Comparison of ENCODE assay signal across 8 cellular contexts in the genomic region with DNA sequence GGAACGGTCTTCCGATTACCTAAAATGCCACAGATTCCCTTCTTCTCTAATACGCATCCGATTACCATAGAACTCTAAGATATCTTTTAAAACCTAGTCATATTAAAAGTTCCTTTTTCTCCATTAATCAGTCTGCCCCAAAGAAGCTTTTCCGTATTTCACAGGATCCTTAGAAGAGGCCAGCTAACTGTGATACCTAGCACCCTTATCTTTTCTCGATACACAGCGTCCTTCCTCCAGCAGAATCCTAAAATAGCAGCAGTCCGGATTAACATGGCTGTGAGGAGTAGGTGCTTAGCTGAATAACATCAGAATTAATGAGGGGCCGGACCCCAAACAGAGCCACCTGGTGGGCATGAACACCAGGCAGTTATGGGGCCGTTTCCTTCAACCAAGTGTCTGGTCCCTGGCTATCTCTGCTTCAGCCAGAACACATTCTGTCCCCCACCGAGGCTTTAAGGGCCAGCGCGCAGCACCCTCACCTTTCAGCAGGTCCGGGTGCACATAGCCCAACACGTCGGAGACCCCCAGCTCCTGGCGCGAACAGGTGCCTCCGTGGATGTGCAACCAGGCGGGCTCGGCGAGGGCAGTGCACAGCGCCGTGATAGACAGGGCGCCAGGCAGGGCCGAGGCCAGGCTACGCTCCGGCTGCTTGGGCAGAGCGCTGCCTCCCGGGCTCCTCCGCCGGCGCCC. TPM values are rescaled to one million over a fixed set of nuclear protein-coding genes. Genes with fewer than 3 reads are reported as not detected.
DNase-seq lines count a peak whose midpoint lies in the region; ATAC-seq and TF ChIP-seq lines count a peak whose summit lies in the region.

No MANE protein-coding gene starts in this region.

- H4K8ac ChIP-seq in mesendoderm (ENCODE audit: low read depth, low read length), result no peak overlapping the region

- 100% methylated on average over 2 of the region's 33 CpGs for WGBS in mesendoderm (ENCODE audit: extremely low coverage, insufficient coverage, low lambda C conversion rate)

- H3K9me3 ChIP-seq in T-helper 17 cell (ENCODE audit: control insufficient read depth, low read length, poor library complexity, severe bottlenecking) (no peaks in the 10 kb centered on the region), duodenal mucosa (ENCODE audit: control insufficient read depth in 1 of 2, low read length in 2 of 2) (no peaks in the 10 kb centered on the region)

- H2AK5ac ChIP-seq in mesendoderm (ENCODE audit: low read length), result no peak overlapping the region

- H3K36me3 Mint-ChIP-seq in T-helper 17 cell (ENCODE audit: low read depth), result peaks cover 5% of the 10 kb centered on the region
- H3K36me3 Mint-ChIP-seq in type B pancreatic cell, result peaks cover 12% of the 10 kb centered on the region

- peak overlapping the region; percentile 88 to 92 for H3K4me3 ChIP-seq in duodenal mucosa (ENCODE audit: low read depth in 1 of 2, low read length in 2 of 2)
- peak overlapping the region; percentile 94 for H3K4me3 ChIP-seq in mesendoderm (ENCODE audit: low read length)

- H3K4me1 ChIP-seq in duodenal mucosa (ENCODE audit: control insufficient read depth in 1 of 2, insufficient read depth in 2 of 2, low read length in 2 of 2) (peaks cover 50 to 52% of the 10 kb centered on the region in 2 donors), mesendoderm (ENCODE audit: control insufficient read depth, low read depth, low read length) (peaks cover 5% of the 10 kb centered on the region)

- H3K27ac Mint-ChIP-seq in T-helper 17 cell (peak overlapping the region; percentile 43), type B pancreatic cell (peak overlapping the region; percentile 78)

- H3K4me3 Mint-ChIP-seq in T-helper 17 cell, result peak overlapping the region; percentile 97
- peak overlapping the region; percentile 88 for H3K4me3 Mint-ChIP-seq in type B pancreatic cell

- peaks cover 24% of the 10 kb centered on the region for H3K79me2 ChIP-seq in mesendoderm (ENCODE audit: control insufficient read depth, insufficient read depth, low read length)

- H4K5ac ChIP-seq in mesendoderm (ENCODE audit: low read length), result no peak overlapping the region

- peak; percentile 70 for TF ChIP-seq CTCF in type B pancreatic cell (conservative IDR thresholded peaks at IDR 0.05)

- no peaks in the 10 kb centered on the region for H3K27me3 ChIP-seq in duodenal mucosa (ENCODE audit: control insufficient read depth in 1 of 2, insufficient read depth in 2 of 2, low read length in 2 of 2)
- H3K27me3 ChIP-seq in mesendoderm (ENCODE audit: insufficient read depth, low read length, poor library complexity), result no peaks in the 10 kb centered on the region

- H3K79me1 ChIP-seq in mesendoderm (ENCODE audit: low read length), result peaks cover 20% of the 10 kb centered on the region

- H3K27ac ChIP-seq in duodenal mucosa (ENCODE audit: low read depth, low read length) (peak overlapping the region; percentile 88), mesendoderm (ENCODE audit: low read depth, low read length) (no peak overlapping the region)

- H3K4me1 Mint-ChIP-seq in T-helper 17 cell (peaks cover 46% of the 10 kb centered on the region), type B pancreatic cell (ENCODE audit: unreplicated experiment) (peaks cover 30% of the 10 kb centered on the region)

- no peak overlapping the region for H2BK5ac ChIP-seq in mesendoderm (ENCODE audit: low read length)

- H3K9me3 Mint-ChIP-seq in type B pancreatic cell, result no peaks in the 10 kb centered on the region

- peak; percentile 34 for DNase-seq in activated naive CD4-positive, alpha-beta T cell treated with Interleukin-2 at 50 U/mL for 16 hours
- DNase-seq in activated naive CD4-positive, alpha-beta T cell treated with anti-CD3 and anti-CD28 coated beads, Interleukin-2, amount 50 U/mL, for 16 hours, result no peak
- DNase-seq in HuH-7.5 (ENCODE audit: low spot score) (peak; percentile 35), T-helper 17 cell (no peak), mesendoderm (peak; percentile 38), type B pancreatic cell (ENCODE audit: extremely low spot score, unreplicated experiment) (no peak)

- no peak overlapping the region for H2BK15ac ChIP-seq in mesendoderm (replicated peaks; ENCODE audit: low read depth)

- H3K27me3 Mint-ChIP-seq in T-helper 17 cell, result no peaks in the 10 kb centered on the region
- no peaks in the 10 kb centered on the region for H3K27me3 Mint-ChIP-seq in type B pancreatic cell

- H3K23ac ChIP-seq in mesendoderm (ENCODE audit: low read length), result peak overlapping the region; percentile 30

- H3K4ac ChIP-seq in mesendoderm (ENCODE audit: low read depth, low read length), result no peak overlapping the region

- no peak overlapping the region for H3K18ac ChIP-seq in mesendoderm (ENCODE audit: low read length)

- peak overlapping the region; percentile 83 for H3K4me2 ChIP-seq in mesendoderm (ENCODE audit: low read length)

- peaks cover 14 to 32% of the 10 kb centered on the region in 2 donors for H3K36me3 ChIP-seq in duodenal mucosa (ENCODE audit: control insufficient read depth in 1 of 2, insufficient read depth in 2 of 2, low read length in 2 of 2)
- H3K36me3 ChIP-seq in mesendoderm (ENCODE audit: control insufficient read depth, insufficient read depth, low read length), result peaks cover 8% of the 10 kb centered on the region

- ATAC-seq in T-helper 17 cell (peak; percentile 1), HG02981 (IDR thresholded peaks at IDR 0.05; ENCODE audit: unreplicated experiment) (no peak)

- H2BK120ac ChIP-seq in mesendoderm (ENCODE audit: low read depth, low read length), result no peak overlapping the region

- H3K9ac ChIP-seq in duodenal mucosa (ENCODE audit: low read depth in 1 of 2, low read length in 2 of 2), result peak overlapping the region; percentile 87 to 91
- H3K9ac ChIP-seq in mesendoderm (ENCODE audit: low read length), result peak overlapping the region; percentile 86

- peak overlapping the region; percentile 96 for H3K56ac ChIP-seq in mesendoderm (ENCODE audit: low read length)

RNA-seq across cellular contexts. Expression of gene TMEM127, which starts 1.0 kb away (rescaled TPM):
- total RNA-seq in T-helper 17 cell, result 10 to 100 TPM; 36.4 to 44.8 TPM
- polyA plus RNA-seq in mesendoderm (2013, experiment 1 of 2), result 21.1 TPM
- 22.5 TPM for polyA plus RNA-seq in mesendoderm (2013, experiment 2 of 2)
- total RNA-seq in type B pancreatic cell (ENCODE audit: low replicate concordance), result 40.5 and 58.3 TPM in 2 replicates

RNA-seq across cellular contexts. Expression of gene CIAO1, which starts 1.2 kb away (rescaled TPM):
- total RNA-seq in T-helper 17 cell, result 10 to 100 TPM; 60.0 to 61.5 TPM
- polyA plus RNA-seq in mesendoderm (2013, experiment 1 of 2), result 40.2 TPM
- 40.3 TPM for polyA plus RNA-seq in mesendoderm (2013, experiment 2 of 2)
- total RNA-seq in type B pancreatic cell (ENCODE audit: low replicate concordance), result 68.9 and 69.7 TPM in 2 replicates

RNA-seq across cellular contexts. Expression of gene SNRNP200, which starts 40.5 kb away (rescaled TPM):
- total RNA-seq in T-helper 17 cell (100 to 1,000 TPM; 189 to 224 TPM), type B pancreatic cell (ENCODE audit: low replicate concordance) (136 and 184 TPM in 2 replicates)
- polyA plus RNA-seq in mesendoderm (2013, experiment 1 of 2), result 91.0 TPM
- 90.0 TPM for polyA plus RNA-seq in mesendoderm (2013, experiment 2 of 2)

RNA-seq across cellular contexts. Expression of gene STARD7, which starts 56.2 kb away (rescaled TPM):
- 10 to 100 TPM; 59.2 to 72.6 TPM for total RNA-seq in T-helper 17 cell
- polyA plus RNA-seq in mesendoderm (2013, experiment 1 of 2), result 93.9 TPM
- 92.1 TPM for polyA plus RNA-seq in mesendoderm (2013, experiment 2 of 2)
- total RNA-seq in type B pancreatic cell (ENCODE audit: low replicate concordance), result 133 and 146 TPM in 2 replicates

Comparison
In these comparisons a context has a peak if more than half of its experiments do, and no peak if none do; other contexts are left out.
1. DNase-seq: peak in activated naive CD4-positive, alpha-beta T cell treated with Interleukin-2 at 50 U/mL for 16 hours (single experiment), HuH-7.5 (single experiment) and mesendoderm (single experiment); none in activated naive CD4-positive, alpha-beta T cell treated with anti-CD3 and anti-CD28 coated beads, Interleukin-2, amount 50 U/mL, for 16 hours (single experiment), T-helper 17 cell (0 of 3) and type B pancreatic cell (single experiment).